Comparison of ENCODE assay signal across 8 cellular contexts in genomic region chr6:143060806-143061596, GRCh38. TPM values are rescaled to one million over a fixed set of nuclear protein-coding genes. Genes with fewer than 3 reads are reported as not detected.
DNase-seq lines count a peak whose midpoint lies in the region; ATAC-seq and TF ChIP-seq lines count a peak whose summit lies in the region.

AIG1 (plus strand) TSS chr6:143060889; CDS start chr6:143060926, 37 bp downstream.

- peak within 1 kb of the TSS; percentile 86 to 95 for H3K9ac ChIP-seq in liver (ENCODE audit: low read depth in 1 of 2, low read length in 2 of 2)

- H3K79me2 ChIP-seq in DOHH2 (ENCODE audit: control insufficient read depth, low read length): no peaks in the 10 kb centered on the region

- H3K9me3 ChIP-seq in DOHH2 (ENCODE audit: control insufficient read depth, insufficient read depth, low read length) (no peaks in the 10 kb centered on the region), liver (ENCODE audit: control insufficient read depth in 4 of 4, low read length in 3 of 4) (no peaks in the 10 kb centered on the region)

- peak; percentile 66 for ATAC-seq in GM21619 (IDR thresholded peaks at IDR 0.05; ENCODE audit: unreplicated experiment)
- ATAC-seq in central memory CD8-positive, alpha-beta T cell (replicated peaks; ENCODE audit: extremely low read depth, poor library complexity, severe bottlenecking): peak; percentile 67

- H3K27ac ChIP-seq in DOHH2 (ENCODE audit: low read depth, low read length) (no peak within 1 kb of the TSS), liver (ENCODE audit: low read depth in 1 of 2, low read length in 2 of 2) (peak within 1 kb of the TSS; percentile 100)

- H3K27me3 ChIP-seq in DOHH2 (ENCODE audit: control insufficient read depth, low read length) (no peaks in the 10 kb centered on the region), liver (ENCODE audit: control insufficient read depth in 4 of 4, insufficient read depth in 4 of 4, low read length in 3 of 4) (no peaks in the 10 kb centered on the region)

- H3K4me1 Mint-ChIP-seq in IgD-negative memory B cell: peaks cover 20 to 32% (median 20%) of the 10 kb centered on the region in 3 donors
- H3K4me1 Mint-ChIP-seq in central memory CD8-positive, alpha-beta T cell: peaks cover 20% of the 10 kb centered on the region

- H3K4me2 ChIP-seq in DOHH2 (ENCODE audit: low read length): peak within 1 kb of the TSS; percentile 94

- H3K27ac Mint-ChIP-seq in IgD-negative memory B cell: peak within 1 kb of the TSS; percentile 97 to 99 (median 97)
- H3K27ac Mint-ChIP-seq in central memory CD8-positive, alpha-beta T cell (ENCODE audit: low read depth): peak within 1 kb of the TSS; percentile 92

- no peaks in the 10 kb centered on the region for H3K9me3 Mint-ChIP-seq in IgD-negative memory B cell
- no peaks in the 10 kb centered on the region for H3K9me3 Mint-ChIP-seq in central memory CD8-positive, alpha-beta T cell

- TF ChIP-seq CTCF in DOHH2 (IDR thresholded peaks at IDR 0.05; ENCODE audit: low read depth, low read length, poor library complexity, severe bottlenecking) (no peak), liver (IDR thresholded peaks at IDR 0.05; ENCODE audit: low read depth, low read length, missing input control) (no peak)

- peak; percentile 40 for DNase-seq in activated CD4-positive, CD25-positive, alpha-beta regulatory T cell treated with anti-CD3 and anti-CD28 coated beads, Interleukin-2, amount 50 U/mL, for 16 hours (ENCODE audit: low read depth, low spot score)
- DNase-seq in central memory CD8-positive, alpha-beta T cell (ENCODE audit: low spot score in 2 of 2): peak; percentile 37 to 52
- DNase-seq in stimulated activated CD4-positive, alpha-beta T cell treated with anti-CD3 and anti-CD28 coated beads, Interleukin-2, amount 100 ng/mL, for 48 hours: peak; percentile 38 to 56
- DNase-seq in EL: no peak

- H3K4me3 ChIP-seq in DOHH2 (ENCODE audit: low read length) (peak within 1 kb of the TSS; percentile 94), liver (ENCODE audit: low read depth in 1 of 3, low read length in 3 of 3) (peak within 1 kb of the TSS; percentile 83 to 96 (median 91))

- WGBS in liver: 3% methylated on average over 50 of the region's 50 CpGs

- no peaks in the 10 kb centered on the region for H4K20me1 ChIP-seq in DOHH2 (ENCODE audit: control insufficient read depth, insufficient read depth, low read depth, low read length)

- peaks cover 13% of the 10 kb centered on the region for H3F3A ChIP-seq in DOHH2 (ENCODE audit: control insufficient read depth, insufficient read depth)

- H3K36me3 ChIP-seq in DOHH2 (ENCODE audit: control insufficient read depth, low read length): no peaks in the 10 kb centered on the region
- H3K36me3 ChIP-seq in liver (ENCODE audit: control insufficient read depth in 4 of 4, insufficient read depth in 3 of 4, low read depth in 1 of 4, low read length in 3 of 4): no peaks in the 10 kb centered on the region

- H3K36me3 Mint-ChIP-seq in IgD-negative memory B cell: no peaks in the 10 kb centered on the region
- H3K36me3 Mint-ChIP-seq in central memory CD8-positive, alpha-beta T cell (ENCODE audit: insufficient read depth): peaks cover 12% of the 10 kb centered on the region

- peaks cover 29% of the 10 kb centered on the region for H3K4me1 ChIP-seq in DOHH2 (ENCODE audit: control insufficient read depth, low read length)
- H3K4me1 ChIP-seq in liver (ENCODE audit: control insufficient read depth in 4 of 4, insufficient read depth in 4 of 4, low read length in 3 of 4): peaks cover 4 to 33% (median 17%) of the 10 kb centered on the region in 4 donors

- no peaks in the 10 kb centered on the region for H3K27me3 Mint-ChIP-seq in IgD-negative memory B cell
- no peaks in the 10 kb centered on the region for H3K27me3 Mint-ChIP-seq in central memory CD8-positive, alpha-beta T cell

- TF ChIP-seq RAD21 in liver (IDR thresholded peaks at IDR 0.05): no peak

- no peaks in the 10 kb centered on the region for H3K9me2 ChIP-seq in DOHH2 (replicated peaks; ENCODE audit: control insufficient read depth, low read length)

- peak within 1 kb of the TSS; percentile 94 to 99 (median 98) for H3K4me3 Mint-ChIP-seq in IgD-negative memory B cell
- peak within 1 kb of the TSS; percentile 92 for H3K4me3 Mint-ChIP-seq in central memory CD8-positive, alpha-beta T cell

TF ChIP-seq in liver, 16 proteins besides CTCF, POLR2A, EP300 and RAD21:
- TF ChIP-seq RXRA (IDR thresholded peaks at IDR 0.05) (peak in 1 of 2 donors; percentile 2), FOXA1 (IDR thresholded peaks at IDR 0.05) (no peak), YY1 (IDR thresholded peaks at IDR 0.05) (peak; percentile 51), JUND (IDR thresholded peaks at IDR 0.05) (no peak), EGR1 (IDR thresholded peaks at IDR 0.05; ENCODE audit: low read depth in 2 of 2) (peak in 1 of 2 donors; percentile 38)
TF ChIP-seq in liver: peak in this region for 3.

RNA-seq across cellular contexts. Expression of gene AIG1, which starts in this region (rescaled TPM):
- 23.0 TPM for polyA plus RNA-seq in IgD-negative memory B cell
- total RNA-seq in liver: 100 to 1,000 TPM in 1 of 2 donors, 10 to 100 TPM in 1; 74.8 to 129 TPM
- 100 to 1,000 TPM; 113 to 169 TPM for polyA plus RNA-seq in liver
